In the genomic region with DNA sequence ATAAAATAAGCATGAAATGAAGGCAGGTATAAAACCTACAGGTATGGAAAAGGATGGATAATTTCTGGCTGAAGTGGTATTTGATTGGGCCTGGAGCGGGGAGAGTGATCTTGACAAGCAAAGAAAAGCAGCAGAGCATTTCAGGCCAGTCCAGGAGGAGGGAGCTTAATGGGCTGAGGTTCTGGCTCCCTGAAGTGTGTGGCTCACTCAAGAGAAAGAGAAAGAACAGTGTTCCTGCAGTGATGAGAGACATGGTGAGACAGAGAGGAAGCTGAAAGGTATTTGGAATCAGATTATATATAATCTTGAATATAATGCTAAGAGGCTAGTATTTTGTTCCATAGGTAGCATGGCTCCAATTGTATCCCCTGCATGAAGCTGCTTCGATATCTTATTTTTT, we compare ENCODE assay signal across 20 cellular contexts.
"Had no signal": no experiment of that assay in that cellular context is flagged by ENCODE, and none has a peak within 500 bp of the region (broad histone marks: within the 10 kb centered on the region; RNA-seq: fewer than 3 reads in every experiment).

No MANE protein-coding gene starts in this region.

- H3K27me3 Mint-ChIP-seq: activated B cell treated with CpG ODN at 0.5 μM for 24 hours; activated CD4-positive, alpha-beta memory T cell treated with anti-CD3 and anti-CD28 coated beads for 36 hours; activated naive CD8-positive, alpha-beta T cell had no signal

- H3K36me3 Mint-ChIP-seq: activated CD4-positive, alpha-beta memory T cell treated with anti-CD3 and anti-CD28 coated beads for 36 hours had no signal

- H3K9me3 ChIP-seq: prostate gland, right atrium auricular region, suprapubic skin, vagina had no signal

- H3K4me3 Mint-ChIP-seq: activated B cell treated with CpG ODN at 0.5 μM for 24 hours; activated CD4-positive, alpha-beta memory T cell treated with anti-CD3 and anti-CD28 coated beads for 36 hours; activated naive CD8-positive, alpha-beta T cell; nephron; stimulated activated naive CD8-positive, alpha-beta T cell treated with anti-CD3 and anti-CD28 coated beads, Interleukin-15, Interleukin-2, amounts not matched to agents 100 ng/mL and 50 ng/mL, for 24 hours had no signal

- H3K27ac Mint-ChIP-seq: activated B cell treated with CpG ODN at 0.5 μM for 24 hours; activated CD4-positive, alpha-beta memory T cell treated with anti-CD3 and anti-CD28 coated beads for 36 hours; activated naive CD8-positive, alpha-beta T cell; stimulated activated naive CD8-positive, alpha-beta T cell treated with anti-CD3 and anti-CD28 coated beads, Interleukin-15, Interleukin-2, amounts not matched to agents 100 ng/mL and 50 ng/mL, for 24 hours had no signal

- ATAC-seq: left cardiac atrium had no signal

- H3K4me3 ChIP-seq: hepatocyte, lung, prostate gland, right atrium auricular region, suprapubic skin, vagina had no signal

- H3K4me1 Mint-ChIP-seq: activated B cell treated with CpG ODN at 0.5 μM for 24 hours had no signal

- H3K27ac ChIP-seq: hepatocyte, prostate gland, suprapubic skin, vagina had no signal

- H3K4me1 ChIP-seq: prostate gland had no signal

- H3K9me3 Mint-ChIP-seq: activated B cell treated with CpG ODN at 0.5 μM for 24 hours; activated CD4-positive, alpha-beta memory T cell treated with anti-CD3 and anti-CD28 coated beads for 36 hours; nephron; stimulated activated naive CD8-positive, alpha-beta T cell treated with anti-CD3 and anti-CD28 coated beads, Interleukin-15, Interleukin-2, amounts not matched to agents 100 ng/mL and 50 ng/mL, for 24 hours had no signal

- H3K36me3 ChIP-seq: prostate gland, right atrium auricular region, suprapubic skin, vagina had no signal

- DNase-seq: activated B cell treated with CpG ODN at 0.5 μM for 24 hours; activated CD4-positive, alpha-beta memory T cell treated with anti-CD3 and anti-CD28 coated beads for 36 hours; activated CD4-positive, alpha-beta T cell treated with anti-CD3 and anti-CD28 coated beads for 4 hours; activated T-cell treated with anti-CD3 and anti-CD28 coated beads for 4 hours; dermis blood vessel endothelial cell; effector memory CD4-positive, alpha-beta T cell; left cardiac atrium; stimulated activated CD4-positive, alpha-beta T cell treated with anti-CD3 and anti-CD28 coated beads, Interleukin-12 subunit alpha, Interleukin-12 subunit beta, amount 100 ng/mL, for 4 hours; stimulated activated CD4-positive, alpha-beta T cell treated with anti-CD3 and anti-CD28 coated beads, Interleukin-1b, Interleukin-23, amount 100 ng/mL, for 48 hours; stimulated activated CD8-positive, alpha-beta memory T cell treated with anti-CD3 and anti-CD28 coated beads, Interleukin-4, amount 100 ng/mL, for 48 hours; trophoblast cell had no signal

- H3K27me3 ChIP-seq: hepatocyte, right atrium auricular region, suprapubic skin, vagina had no signal
